Comparison of ENCODE assay signal across 23 cellular contexts in genomic region chr15:58840048-58840447, GRCh38.
DNase-seq lines count a peak whose midpoint lies in the region; ATAC-seq, FAIRE-seq and TF ChIP-seq lines count a peak whose summit lies in the region.
"Had no signal": no experiment of that assay in that cellular context is flagged by ENCODE, and none has a peak within 500 bp of the region (broad histone marks: within the 10 kb centered on the region; RNA-seq: fewer than 3 reads in every experiment).

No MANE protein-coding gene starts in this region.

- no peak overlapping the region for H3K27ac ChIP-seq in CD4-positive, alpha-beta T cell (ENCODE audit: low read depth, low read length)
- no peak overlapping the region for H3K27ac ChIP-seq in kidney (ENCODE audit: low read depth in 2 of 2, low read length in 2 of 2)
- H3K27ac ChIP-seq: left lung, neutrophil, psoas muscle, suprapubic skin had no signal

- DNase-seq in CD4-positive, alpha-beta T cell: no peak
- DNase-seq in M059J (ENCODE audit: low read depth) (peak; percentile 24), dermis microvascular lymphatic vessel endothelial cell (ENCODE audit: low read depth in 2 of 2) (peak; percentile 76 to 80), non-pigmented ciliary epithelial cell (ENCODE audit: low read depth) (peak; percentile 54), GM20000 (ENCODE audit: low spot score) (no peak), kidney (no peak), GM13977 (ENCODE audit: low spot score) (no peak)
- DNase-seq: activated CD4-positive, alpha-beta T cell treated with anti-CD3 and anti-CD28 coated beads, Interleukin-2, amount 50 U/mL, for 1 hour; activated naive CD4-positive, alpha-beta T cell; activated T-cell treated with anti-CD3 and anti-CD28 coated beads, Interleukin-2, amount 50 U/mL, for 4 hours; effector memory CD4-positive, alpha-beta T cell; hypothalamus; immature natural killer cell; left lung; NCI-H1694 treated with DMSO at 0.1 percent for 48 hours; psoas muscle; SHP77 treated with DMSO at 0.1 percent for 48 hours; stimulated activated naive CD4-positive, alpha-beta T cell had no signal

- POLR2A ChIA-PET in CD4-positive, alpha-beta T cell (lab: Charles Lee): interaction anchor here (0.6 kb wide), 1 partner anchor 175 kb away, joined by 3 read pairs; no protein-coding TSS in a partner anchor

- H3K4me1 Mint-ChIP-seq in CD4-positive, alpha-beta T cell (ENCODE audit: low read depth): no peaks in the 10 kb centered on the region
- H3K4me1 Mint-ChIP-seq: brain, immature natural killer cell, WTC11 had no signal

- TF ChIP-seq CTCF in CD4-positive, alpha-beta T cell (IDR thresholded peaks at IDR 0.05): peak; percentile 1
- TF ChIP-seq CTCF in GM20000 (IDR thresholded peaks at IDR 0.05; ENCODE audit: extremely low read depth, missing control alignments): no peak
- no peak for TF ChIP-seq CTCF in kidney (IDR thresholded peaks at IDR 0.05; ENCODE audit: borderline replicate concordance, extremely low read depth, insufficient read depth)
- no peak for TF ChIP-seq CTCF in GM13977 (IDR thresholded peaks at IDR 0.05; ENCODE audit: extremely low read depth, insufficient read depth, missing control alignments)

- no peak overlapping the region for H3K4me3 Mint-ChIP-seq in CD4-positive, alpha-beta T cell
- H3K4me3 Mint-ChIP-seq: activated T-cell treated with anti-CD3 and anti-CD28 coated beads, Interleukin-2, amount 50 U/mL, for 4 hours; brain; immature natural killer cell; WTC11 had no signal

- no peak overlapping the region for H3K27ac Mint-ChIP-seq in CD4-positive, alpha-beta T cell
- H3K27ac Mint-ChIP-seq: brain, immature natural killer cell, WTC11 had no signal

- CTCF ChIA-PET in CD4-positive, alpha-beta T cell (lab: Charles Lee): interaction anchor here (0.6 kb wide), 1 partner anchor 406 kb away, joined by 3 read pairs; no protein-coding TSS in a partner anchor

- H3K4me1 ChIP-seq in kidney (ENCODE audit: control insufficient read depth in 1 of 2, insufficient read depth in 1 of 2, low read depth in 1 of 2, low read length in 2 of 2): no peaks in the 10 kb centered on the region
- H3K4me1 ChIP-seq: left lung, psoas muscle, suprapubic skin had no signal

- H3K4me3 ChIP-seq in kidney (ENCODE audit: low read length in 2 of 2): no peak overlapping the region
- H3K4me3 ChIP-seq: left lung, psoas muscle, suprapubic skin had no signal

- intact Hi-C loops in CD4-positive, alpha-beta T cell (cut with DNase I, micrococcal nuclease): no loop called here
- intact Hi-C loops in kidney (cut with DNase I): no loop called here

- H3K36me3 Mint-ChIP-seq in CD4-positive, alpha-beta T cell (ENCODE audit: low read depth): peaks cover 20% of the 10 kb centered on the region

- no peak for ATAC-seq in CD4-positive, alpha-beta T cell (ENCODE audit: poor library complexity)
- ATAC-seq in GM21576 (IDR thresholded peaks at IDR 0.05; ENCODE audit: unreplicated experiment): no peak
- ATAC-seq: activated T-cell treated with anti-CD3 and anti-CD28 coated beads, Interleukin-2, amount 50 U/mL, for 4 hours; psoas muscle had no signal

- no peaks in the 10 kb centered on the region for H3K9me3 Mint-ChIP-seq in CD4-positive, alpha-beta T cell
- H3K9me3 Mint-ChIP-seq: activated T-cell treated with anti-CD3 and anti-CD28 coated beads, Interleukin-2, amount 50 U/mL, for 4 hours; immature natural killer cell; WTC11 had no signal

- no peaks in the 10 kb centered on the region for H3K27me3 ChIP-seq in CD4-positive, alpha-beta T cell (ENCODE audit: control insufficient read depth, insufficient read depth, low read length)
- H3K27me3 ChIP-seq: left lung, neutrophil, suprapubic skin had no signal

- H3K9ac ChIP-seq in kidney (ENCODE audit: low read length in 2 of 2): no peak overlapping the region

- no peaks in the 10 kb centered on the region for H3K27me3 Mint-ChIP-seq in CD4-positive, alpha-beta T cell
- H3K27me3 Mint-ChIP-seq: brain had no signal

- in situ Hi-C loops in GM13977 (cut with MboI; ENCODE audit: low pct_unique_long_range_greater_than_20kb, low sequenced_read_pairs, unreplicated experiment): no loop called here

- no peak for FAIRE-seq in kidney (lab: Jason Lieb, UNC)

- H3K9me3 ChIP-seq in CD4-positive, alpha-beta T cell (ENCODE audit: control insufficient read depth, low read length): no peaks in the 10 kb centered on the region
- H3K9me3 ChIP-seq in kidney (ENCODE audit: control insufficient read depth in 1 of 2, low read length in 2 of 2): no peaks in the 10 kb centered on the region
- H3K9me3 ChIP-seq: left lung, neutrophil, psoas muscle, suprapubic skin had no signal

- no peaks in the 10 kb centered on the region for H3K36me3 ChIP-seq in kidney (ENCODE audit: control insufficient read depth in 1 of 2, insufficient read depth in 2 of 2, low read length in 2 of 2)

Comparison
In these comparisons a context has a peak if more than half of its experiments do, and no peak if none do; other contexts are left out.
1. DNase-seq: peak in M059J (single experiment), dermis microvascular lymphatic vessel endothelial cell (2 of 2) and non-pigmented ciliary epithelial cell (single experiment); none in CD4-positive, alpha-beta T cell (0 of 10), GM20000 (single experiment), kidney (single experiment) and GM13977 (single experiment).